22 cellular contexts compared by ENCODE assay signal in the genomic region with DNA sequence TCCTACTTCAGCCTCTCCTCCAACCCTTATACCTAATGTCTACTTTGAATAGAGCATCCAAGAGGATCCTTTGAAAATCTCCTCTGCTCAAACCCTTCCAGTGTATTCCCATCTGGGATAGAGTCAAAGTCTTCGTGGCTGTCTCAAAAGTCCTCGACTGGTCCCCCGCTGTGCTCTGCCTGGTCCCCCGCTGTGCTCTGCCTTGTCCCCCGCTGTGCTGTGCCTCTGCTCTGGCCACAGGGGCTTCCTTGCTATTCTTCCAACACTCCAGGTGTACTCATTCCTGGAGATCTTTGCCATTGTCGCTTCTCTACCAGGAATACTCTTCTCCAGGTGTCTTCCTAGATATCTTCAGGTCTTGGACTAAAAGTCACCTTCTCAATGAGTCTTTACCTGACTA.
"Had no signal": no experiment of that assay in that cellular context is flagged by ENCODE, and none has a peak within 500 bp of the region (broad histone marks: within the 10 kb centered on the region; RNA-seq: fewer than 3 reads in every experiment).

No MANE protein-coding gene starts in this region.

- ATAC-seq: foreskin keratinocyte; left colon; left ventricle myocardium superior; mucosa of descending colon; naive thymus-derived CD8-positive, alpha-beta T cell; stimulated activated naive B cell treated with anti-CD40 and anti-IgM and Interleukin-4, amounts not matched to agents 10 μg/mL and 1 μg/mL and 100 μg/mL, for 72 hours; stimulated activated naive CD8-positive, alpha-beta T cell treated with anti-CD3 and anti-CD28 coated beads, Interleukin-15, amount 100 ng/mL, for 72 hours; upper lobe of right lung had no signal

- H3K9me3 ChIP-seq: mucosa of descending colon, neutrophil, right atrium auricular region, sigmoid colon, testis, tibial nerve, upper lobe of right lung, vagina had no signal

- H3K27ac ChIP-seq: foreskin keratinocyte, neutrophil, right atrium auricular region, sigmoid colon, skin epidermis, testis, tibial nerve, upper lobe of right lung, vagina had no signal

- H3K27me3 ChIP-seq: right atrium auricular region, sigmoid colon, testis, vagina had no signal

- H3K4me3 ChIP-seq: lung, mucosa of descending colon, right atrium auricular region, sigmoid colon, skin epidermis, testis, tibial nerve, upper lobe of right lung, vagina had no signal

- DNase-seq: dermis blood vessel endothelial cell; erythroblast; foreskin keratinocyte; kidney; left colon; left ventricle myocardium superior; mucosa of descending colon; naive thymus-derived CD8-positive, alpha-beta T cell; posterior cingulate gyrus; sigmoid colon; stimulated activated CD4-positive, alpha-beta T cell treated with anti-CD3 and anti-CD28 coated beads, Interleukin-2, amount 100 ng/mL, for 24 hours; stimulated activated CD4-positive, alpha-beta T cell treated with anti-CD3 and anti-CD28 coated beads, Interleukin-4, amount 100 ng/mL, for 4 hours; stimulated activated naive B cell treated with anti-CD40 and anti-IgM and Interleukin-4, amounts not matched to agents 10 μg/mL and 1 μg/mL and 100 μg/mL, for 72 hours; stimulated activated naive CD8-positive, alpha-beta T cell treated with anti-CD3 and anti-CD28 coated beads, Interleukin-15, amount 100 ng/mL, for 72 hours; testis; upper lobe of right lung had no signal

- H3K4me1 ChIP-seq: foreskin keratinocyte, right atrium auricular region, sigmoid colon, testis, tibial nerve, upper lobe of right lung, vagina had no signal

- H3K4me3 Mint-ChIP-seq: naive thymus-derived CD8-positive, alpha-beta T cell; stimulated activated naive B cell treated with anti-CD40 and anti-IgM and Interleukin-4, amounts not matched to agents 10 μg/mL and 1 μg/mL and 100 μg/mL, for 72 hours; stimulated activated naive CD8-positive, alpha-beta T cell treated with anti-CD3 and anti-CD28 coated beads, Interleukin-15, amount 100 ng/mL, for 72 hours had no signal

- H3K36me3 ChIP-seq: neutrophil, right atrium auricular region, sigmoid colon, tibial nerve, upper lobe of right lung, vagina had no signal

- H3K36me3 Mint-ChIP-seq: naive thymus-derived CD8-positive, alpha-beta T cell; stimulated activated naive B cell treated with anti-CD40 and anti-IgM and Interleukin-4, amounts not matched to agents 10 μg/mL and 1 μg/mL and 100 μg/mL, for 72 hours had no signal

- H3K4me1 Mint-ChIP-seq: naive thymus-derived CD8-positive, alpha-beta T cell; stimulated activated naive B cell treated with anti-CD40 and anti-IgM and Interleukin-4, amounts not matched to agents 10 μg/mL and 1 μg/mL and 100 μg/mL, for 72 hours; stimulated activated naive CD8-positive, alpha-beta T cell treated with anti-CD3 and anti-CD28 coated beads, Interleukin-15, amount 100 ng/mL, for 72 hours had no signal

- H3K27ac Mint-ChIP-seq: naive thymus-derived CD8-positive, alpha-beta T cell; stimulated activated naive B cell treated with anti-CD40 and anti-IgM and Interleukin-4, amounts not matched to agents 10 μg/mL and 1 μg/mL and 100 μg/mL, for 72 hours; stimulated activated naive CD8-positive, alpha-beta T cell treated with anti-CD3 and anti-CD28 coated beads, Interleukin-15, amount 100 ng/mL, for 72 hours had no signal

- H3K9me3 Mint-ChIP-seq: naive thymus-derived CD8-positive, alpha-beta T cell; stimulated activated naive B cell treated with anti-CD40 and anti-IgM and Interleukin-4, amounts not matched to agents 10 μg/mL and 1 μg/mL and 100 μg/mL, for 72 hours; stimulated activated naive CD8-positive, alpha-beta T cell treated with anti-CD3 and anti-CD28 coated beads, Interleukin-15, amount 100 ng/mL, for 72 hours had no signal
